1 cellular context compared by ENCODE assay signal in the genomic region with DNA sequence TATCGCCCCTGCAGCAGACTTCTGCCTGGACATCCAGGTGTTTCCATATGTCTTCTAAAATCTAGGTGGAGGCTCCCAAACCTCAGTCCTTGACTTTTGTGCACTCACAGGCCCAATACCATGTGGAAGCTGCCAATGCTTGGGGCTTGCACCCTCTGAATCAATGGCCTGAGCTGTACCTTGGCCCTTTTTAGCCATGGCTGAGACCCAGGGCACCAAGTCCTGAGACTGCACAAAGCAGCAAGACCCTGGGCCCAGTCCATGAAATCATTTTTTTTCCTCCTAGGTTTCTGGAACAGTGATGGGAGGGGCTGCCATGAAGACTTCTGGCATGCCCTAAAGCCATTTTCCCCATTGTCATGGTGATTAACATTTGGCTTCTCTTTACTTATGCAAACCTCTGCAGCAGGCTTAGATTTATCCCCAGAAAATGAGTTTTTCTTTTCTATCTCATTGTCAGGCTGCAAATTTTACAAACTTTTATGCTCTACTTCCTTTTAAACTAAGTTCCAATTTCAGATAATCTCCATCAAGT.
TF ChIP-seq lines count a peak whose summit lies in the region.

No MANE protein-coding gene starts in this region.

TF ChIP-seq in GM23338, 12 proteins besides CTCF, POLR2A, EP300 and RAD21 (continued from another document):
- TF ChIP-seq CREB1 (CRISPR knock-in tag; IDR thresholded peaks at IDR 0.05; ENCODE audit: low read depth) (no peak), EZH2 (IDR thresholded peaks at IDR 0.05; ENCODE audit: low read depth, unreplicated experiment) (no peak), JUNB (IDR thresholded peaks at IDR 0.05; ENCODE audit: unreplicated experiment) (no peak)
